In genomic region chr7:52114509-52114908, GRCh38 we compare ENCODE assay signal across 1 cellular context.
TF ChIP-seq lines count a peak whose summit lies in the region.

No MANE protein-coding gene starts in this region.

TF ChIP-seq in WTC11, 78 proteins besides CTCF, POLR2A, EP300 and RAD21 (continued from another document):
- TF ChIP-seq AFF4 (CRISPR knock-in tag; IDR thresholded peaks at IDR 0.05; ENCODE audit: borderline replicate concordance) (no peak), ZNF121 (CRISPR knock-in tag; IDR thresholded peaks at IDR 0.05) (no peak), FOXJ3 (CRISPR knock-in tag; IDR thresholded peaks at IDR 0.05; ENCODE audit: borderline replicate concordance) (no peak), FOXP1 (CRISPR knock-in tag; IDR thresholded peaks at IDR 0.05; ENCODE audit: borderline replicate concordance) (no peak), ZNF416 (CRISPR knock-in tag; IDR thresholded peaks at IDR 0.05) (no peak), NFE2L1 (CRISPR knock-in tag; IDR thresholded peaks at IDR 0.05) (no peak), NFYB (CRISPR knock-in tag; conservative IDR thresholded peaks at IDR 0.05; ENCODE audit: low read depth) (no peak), PRRX2 (CRISPR knock-in tag; IDR thresholded peaks at IDR 0.05) (no peak), FOXP4 (CRISPR knock-in tag; IDR thresholded peaks at IDR 0.05) (no peak), CREM (CRISPR knock-in tag; IDR thresholded peaks at IDR 0.05) (no peak)
